Comparison of ENCODE assay signal across 8 cellular contexts in genomic region chr11:65833297-65834030, GRCh38. TPM values are rescaled to one million over a fixed set of nuclear protein-coding genes. Genes with fewer than 3 reads are reported as not detected.
DNase-seq lines count a peak whose midpoint lies in the region; ATAC-seq, FAIRE-seq and TF ChIP-seq lines count a peak whose summit lies in the region.

SNX32 (plus strand) TSS chr11:65833963; CDS start chr11:65834066, 103 bp downstream.

- H3K27ac ChIP-seq in GM12878 (ENCODE audit: control insufficient read depth, insufficient read depth) (peak within 1 kb of the TSS; percentile 52; the same call in 1 of the 2 replicates), iPS DF 6.9 (ENCODE audit: low read length) (no peak within 1 kb of the TSS)

- in situ Hi-C loops in GM12878 (cut with MboI) = no loop called here

- H3K36me3 ChIP-seq in GM12878 (ENCODE audit: control insufficient read depth in 2 of 2, insufficient read depth in 2 of 2, low read length in 1 of 2) (no peaks in the 10 kb centered on the region), iPS DF 6.9 (ENCODE audit: control insufficient read depth, insufficient read depth, low read length) (no peaks in the 10 kb centered on the region)

- no TSS peak for BruUV-seq in GM12878 (replicated peaks; lab: Mats Ljungman, UMichigan)

- intact Hi-C loops in GM12878 (cut with micrococcal nuclease; ENCODE audit: unreplicated experiment) = no loop called here
- intact Hi-C loops in sciatic nerve (cut with DNase I) = loop anchor here (5.0 kb wide), 1 partner anchor 381 kb away; no protein-coding TSS in a partner anchor

- no peak for TF ChIP-seq RAD21 in GM12878 (IDR thresholded peaks at IDR 0.05; ENCODE audit: insufficient read depth, low read depth, low read length)

- CTCF ChIA-PET in GM12878 (lab: Yijun Ruan, JAX) = interaction anchor here (1.0 to 3.0 kb wide), 10 partner anchors 15 to 212 kb away, joined by 3 to 19 read pairs (median 6); no protein-coding TSS in a partner anchor

- ATAC-seq in HG02571 (IDR thresholded peaks at IDR 0.05; ENCODE audit: unreplicated experiment) (peak; percentile 81), GM12878 (peak; percentile 100), sciatic nerve (peak; percentile 100)

- H3K4me3 ChIP-seq in GM12878 (peak within 1 kb of the TSS; percentile 64), iPS DF 6.9 (ENCODE audit: low read length) (peak within 1 kb of the TSS; percentile 64; the same call in 1 of the 2 replicates)

- WGBS in GM12878 (ENCODE audit: insufficient coverage, insufficient replicate concordance, low lambda C conversion rate, missing lambda C conversion rate) = 8% methylated on average over 55 of the region's 63 CpGs
- no CpG with 5 or more reads among the region's 63 CpGs for WGBS in iPS DF 6.9 (ENCODE audit: insufficient coverage, insufficient read length)

- POLR2A ChIA-PET in GM12878 (lab: Charles Lee) = interaction anchor here (0.6 to 2.7 kb wide), 6 partner anchors 10 to 55 kb away, joined by 3 to 18 read pairs (median 5); partner anchors contain the start of genes CFL1, FIBP and MUS81

- peaks cover 15% of the 10 kb centered on the region for H3K4me1 ChIP-seq in GM12878 (ENCODE audit: control insufficient read depth, insufficient read depth, low read length)
- peaks cover 5% of the 10 kb centered on the region; the same call in 1 of the 2 replicates for H3K4me1 ChIP-seq in iPS DF 6.9 (ENCODE audit: control insufficient read depth, insufficient read depth, low read length)

- no peaks in the 10 kb centered on the region for H4K20me1 ChIP-seq in GM12878 (ENCODE audit: control insufficient read depth, insufficient read depth)

- SMC1A ChIA-PET in GM12878 (lab: Charles Lee; ENCODE audit: uncharacterized antibody, unreplicated experiment) = interaction anchor here (1.1 to 1.9 kb wide), 6 partner anchors 10 to 207 kb away, joined by 3 to 5 read pairs (median 3); no protein-coding TSS in a partner anchor

- H3K79me2 ChIP-seq in GM12878 (ENCODE audit: control insufficient read depth, insufficient read depth, low read length) = no peaks in the 10 kb centered on the region

- TF ChIP-seq EP300 in GM12878 (IDR thresholded peaks at IDR 0.05; ENCODE audit: borderline replicate concordance in 1 of 2, control insufficient read depth in 1 of 2, low read depth in 2 of 2, low read length in 2 of 2) = no peak

- peak within 1 kb of the TSS; percentile 60; the same call in 1 of the 2 replicates for H3K9ac ChIP-seq in GM12878 (ENCODE audit: control insufficient read depth, insufficient read depth, low read length)

- no peaks in the 10 kb centered on the region for H3K9me3 ChIP-seq in GM12878 (replicated peaks; ENCODE audit: control insufficient read depth, insufficient read depth, low read length)
- no peaks in the 10 kb centered on the region for H3K9me3 ChIP-seq in iPS DF 6.9 (ENCODE audit: control insufficient read depth, insufficient read depth, low read length)

- RAD21 ChIA-PET in GM12878 (lab: Charles Lee; ENCODE audit: unreplicated experiment) = interaction anchor here (1.0 to 2.0 kb wide), 3 partner anchors 26 to 55 kb away, joined by 3 to 4 read pairs (median 3); partner anchors contain the start of gene FIBP

- H2AFZ ChIP-seq in GM12878 (ENCODE audit: control insufficient read depth, low read depth, low read length) = peak within 1 kb of the TSS; percentile 98

- peak within 1 kb of the TSS; percentile 94 for H3K4me2 ChIP-seq in GM12878 (ENCODE audit: control insufficient read depth, insufficient read depth)

- peak; percentile 99 for FAIRE-seq in GM12878 (lab: Jason Lieb, UNC)

- TF ChIP-seq CTCF in GM12878 (IDR thresholded peaks at IDR 0.05 in 2 of 3, conservative IDR thresholded peaks at IDR 0.05 in 1 of 3; ENCODE audit: control insufficient read depth in 2 of 3, extremely low read depth in 1 of 3, insufficient read depth in 1 of 3, low read depth in 3 of 3, low read length in 3 of 3) = no peak

- DNase-seq in GDM1 (lab: John Stamatoyannopoulos, UW) = peak; percentile 89
- DNase-seq in NCI-H1436 (lab: John Stamatoyannopoulos, UW) = peak; percentile 85
- DNase-seq in T1000 (lab: John Stamatoyannopoulos, UW) = peak; percentile 81
- DNase-seq in GM12878 (ENCODE audit: low read depth, low spot score) = peak; percentile 73
- no peak for DNase-seq in iPS DF 6.9 (ENCODE audit: low read depth, low spot score)
- DNase-seq in sciatic nerve (ENCODE audit: low spot score) = peak; percentile 97
- DNase-seq in LoVo (ENCODE audit: low spot score) = no peak

- TF ChIP-seq POLR2A in GM12878 (IDR thresholded peaks at IDR 0.05; ENCODE audit: low read depth, low read length) = peak; percentile 40; the same call in 1 of the 2 replicates

- H3K27me3 ChIP-seq in GM12878 (replicated peaks in 1 of 2; ENCODE audit: control insufficient read depth in 2 of 2, insufficient read depth in 2 of 2, low read length in 1 of 2) (peaks cover 0 to 7% of the 10 kb centered on the region in 2 experiments; a peak in 1 of 4 replicates), iPS DF 6.9 (ENCODE audit: control insufficient read depth, insufficient read depth, low read length) (peaks cover 6% of the 10 kb centered on the region)

TF ChIP-seq in GM12878, 131 proteins besides CTCF, POLR2A, EP300 and RAD21 (continues in another document):
- TF ChIP-seq ZSCAN29 (IDR thresholded peaks at IDR 0.05) (no peak), DPF2 (IDR thresholded peaks at IDR 0.05) (peak; percentile 98), ZBTB40 (IDR thresholded peaks at IDR 0.05; ENCODE audit: borderline replicate concordance) (peak; percentile 50; the same call in 1 of the 2 replicates)

RNA-seq across cellular contexts. Expression of gene SNX32, which starts in this region (rescaled TPM):
- total RNA-seq in GM12878 (2013; cell fraction: nucleolus; rRNA removed) = 0.51 and 0.54 TPM in 2 replicates
- total RNA-seq in GM12878 (2014; rRNA removed) (0.11 and 0.54 TPM in 2 replicates), GM12878 (2014; rRNA removed; fragmentation: Illumina TruSeq; extraction: Trizol) (not detected in 2 replicates), GM12878 (2021) (0.16 and 0.41 TPM in 2 replicates), sciatic nerve (2.6 TPM)
- 0.96 TPM for polyA plus RNA-seq in GM12878 (2011; ENCODE audit: low read depth)
- polyA plus RNA-seq in GM12878 (2011; rRNA removed) (0.05 TPM in 1 of 2 replicates, not detected in the other), GM12878 (2014; fragmentation: Illumina TruSeq; extraction: Trizol) (0.21 TPM in 1 of 2 replicates, not detected in the other), GM12878 (2014; fragmentation: Nextera tagmentation; extraction: Ambion mirVana) (under 1 TPM; 0.04 to 0.06 TPM), GM12878 (2014; rRNA removed) (0.10 and 0.36 TPM in 2 replicates), GM12878 (2016; fragmentation: Nextera tagmentation; extraction: Ambion mirVana) (1 to 10 TPM in 1 of 2 experiments, under 1 TPM in 1; 0.67 to 1.5 TPM)
- 0.08 and 0.10 TPM in 2 replicates for polyA plus RNA-seq in GM12878 (2011; cell fraction: cytosol; rRNA removed)
- polyA plus RNA-seq in GM12878 (2011; cell fraction: nucleus; rRNA removed) = 0.57 and 0.93 TPM in 2 replicates
- 1.5 TPM in 2 replicates for polyA plus RNA-seq in GM12878 (2012)
- not detected in 2 replicates for polyA minus RNA-seq in GM12878 (2011; rRNA and poly(A)+ RNA removed)
- polyA minus RNA-seq in GM12878 (2011; cell fraction: cytosol; rRNA and poly(A)+ RNA removed) = not detected in 2 replicates
- 0.19 and 0.24 TPM in 2 replicates for polyA minus RNA-seq in GM12878 (2011; cell fraction: nucleus; rRNA and poly(A)+ RNA removed)

Comparison
In these comparisons a context has a peak if more than half of its experiments do, and no peak if none do; other contexts are left out.
1. DNase-seq: peak in GDM1 (single experiment), NCI-H1436 (single experiment), T1000 (single experiment), GM12878 (single experiment) and sciatic nerve (single experiment); none in iPS DF 6.9 (single experiment) and LoVo (single experiment).
2. Peak in every context shown above with its lines, with median percentiles within 50 percentile points of each other: ATAC-seq.